ENCODE assay signal across 1 cellular context in genomic region chr3:98806583-98806982, GRCh38.
TF ChIP-seq lines count a peak whose summit lies in the region.

No MANE protein-coding gene starts in this region.

TF ChIP-seq in GM12878, 131 proteins besides CTCF, POLR2A, EP300 and RAD21:
- TF ChIP-seq ETV6 (conservative IDR thresholded peaks at IDR 0.05 in 1 of 2, IDR thresholded peaks at IDR 0.05 in 1 of 2; ENCODE audit: borderline replicate concordance in 1 of 2, low read depth in 1 of 2): no peak
- TF ChIP-seq SREBF1 (IDR thresholded peaks at IDR 0.05; ENCODE audit: low read length): no peak
- no peak for TF ChIP-seq ASH2L (IDR thresholded peaks at IDR 0.05; ENCODE audit: borderline replicate concordance, low read depth)
- TF ChIP-seq EED (IDR thresholded peaks at IDR 0.05; ENCODE audit: low read depth): no peak
- TF ChIP-seq ZZZ3 (IDR thresholded peaks at IDR 0.05; ENCODE audit: control insufficient read depth, insufficient read length, low read depth): no peak
- no peak for TF ChIP-seq BCLAF1 (IDR thresholded peaks at IDR 0.05)
TF ChIP-seq in GM12878: peak in this region for 0.
